In genomic region chr3:51671090-51672082, GRCh38 we compare ENCODE assay signal across 8 cellular contexts. TPM values are rescaled to one million over a fixed set of nuclear protein-coding genes. Genes with fewer than 3 reads are reported as not detected.
DNase-seq lines count a peak whose midpoint lies in the region; ATAC-seq and TF ChIP-seq lines count a peak whose summit lies in the region.

A gene with protein sequence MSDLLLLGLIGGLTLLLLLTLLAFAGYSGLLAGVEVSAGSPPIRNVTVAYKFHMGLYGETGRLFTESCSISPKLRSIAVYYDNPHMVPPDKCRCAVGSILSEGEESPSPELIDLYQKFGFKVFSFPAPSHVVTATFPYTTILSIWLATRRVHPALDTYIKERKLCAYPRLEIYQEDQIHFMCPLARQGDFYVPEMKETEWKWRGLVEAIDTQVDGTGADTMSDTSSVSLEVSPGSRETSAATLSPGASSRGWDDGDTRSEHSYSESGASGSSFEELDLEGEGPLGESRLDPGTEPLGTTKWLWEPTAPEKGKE (plus strand): TSS chr3:51671252. CDS start chr3:51674305, 3,053 bp downstream.

- in situ Hi-C loops in endometrial microvascular endothelial cells (cut with HindIII; ENCODE audit: inconsistent ontology term, low pct_unique_long_range_greater_than_20kb, low sequenced_read_pairs): no loop called here

- CTCF ChIA-PET in CD4-positive, alpha-beta T cell (lab: Charles Lee): interaction anchor here (0.9 to 7.5 kb wide), 6 partner anchors 10 to 1055 kb away, joined by 3 to 113 read pairs (median 10); partner anchors contain the start of gene DCAF1

- POLR2A ChIA-PET in CD4-positive, alpha-beta T cell (lab: Charles Lee): interaction anchor here (1.2 to 8.2 kb wide), 7 partner anchors 8 to 286 kb away, joined by 3 to 121 read pairs (median 7); partner anchors contain the start of genes DCAF1, MANF and RAD54L2

- 0 to 2% methylated on average over 68 to 89 of the region's 99 CpGs for WGBS in mesodermal cell (ENCODE audit: insufficient coverage in 2 of 2), 2 experiments

- H3K4me3 Mint-ChIP-seq in CD4-positive, alpha-beta T cell: peak within 1 kb of the TSS; percentile 94

- no peaks in the 10 kb centered on the region for H3K27me3 ChIP-seq in CD4-positive, alpha-beta T cell (ENCODE audit: control insufficient read depth, insufficient read depth, low read length)

- intact Hi-C loops in CD4-positive, alpha-beta T cell (cut with DNase I, micrococcal nuclease): loop anchor here (1.0 to 5.0 kb wide), 6 partner anchors 15 to 1304 kb away; partner anchors contain the start of genes C3orf18 (in 1 of the 2), DUSP7 (in 1 of the 2), HEMK1 (in 1 of the 2) and MANF (in 1 of the 2)

- H3K9me3 ChIP-seq in CD4-positive, alpha-beta T cell (ENCODE audit: control insufficient read depth, low read length): no peaks in the 10 kb centered on the region
- no peaks in the 10 kb centered on the region for H3K9me3 ChIP-seq in mesodermal cell (ENCODE audit: control insufficient read depth, low read length)

- TF ChIP-seq CTCF in CD4-positive, alpha-beta T cell (IDR thresholded peaks at IDR 0.05): no peak

- DNase-seq in CD4-positive, alpha-beta T cell: peak; percentile 88 to 97 (median 94)
- peak; percentile 74 for DNase-seq in NOMO-1 treated with dmso at 0.1 percent for 144 hours (lab: John Stamatoyannopoulos, UW; ENCODE audit: unreplicated experiment)
- DNase-seq in activated CD8-positive, alpha-beta memory T cell treated with anti-CD3 and anti-CD28 coated beads, Interleukin-2, amount 50 U/mL, for 1 hour (ENCODE audit: extremely low read depth): peak; percentile 82
- DNase-seq in stimulated activated CD8-positive, alpha-beta memory T cell treated with anti-CD3 and anti-CD28 coated beads, Interleukin-15, amount 100 ng/mL, for 4 hours (ENCODE audit: low read depth in 2 of 2): peak; percentile 78 to 83

- H3K36me3 ChIP-seq in mesodermal cell (ENCODE audit: control insufficient read depth, insufficient read depth, low read length): peaks cover 4% of the 10 kb centered on the region

- no peaks in the 10 kb centered on the region for H3K27me3 Mint-ChIP-seq in CD4-positive, alpha-beta T cell

- ATAC-seq in CD4-positive, alpha-beta T cell (ENCODE audit: poor library complexity): peak; percentile 75
- ATAC-seq in GM19324 (IDR thresholded peaks at IDR 0.05; ENCODE audit: low FRiP score, unreplicated experiment) (peak; percentile 88), HG03457 (IDR thresholded peaks at IDR 0.05; ENCODE audit: unreplicated experiment) (peak; percentile 58)

- H3K4me3 ChIP-seq in mesodermal cell (ENCODE audit: extremely low read depth, insufficient read depth, low read length, poor library complexity, severe bottlenecking): peak within 1 kb of the TSS; percentile 78

- H3K9me3 Mint-ChIP-seq in CD4-positive, alpha-beta T cell: no peaks in the 10 kb centered on the region

- peaks cover 37% of the 10 kb centered on the region for H3K36me3 Mint-ChIP-seq in CD4-positive, alpha-beta T cell (ENCODE audit: low read depth)

- peak within 1 kb of the TSS; percentile 83 for H3K27ac ChIP-seq in CD4-positive, alpha-beta T cell (ENCODE audit: low read depth, low read length)
- peak within 1 kb of the TSS; percentile 59 for H3K27ac ChIP-seq in mesodermal cell (ENCODE audit: low read depth, low read length, severe bottlenecking)

- H3K4me1 ChIP-seq in mesodermal cell (ENCODE audit: control insufficient read depth, insufficient read depth, low read length, poor library complexity, severe bottlenecking): peaks cover 18% of the 10 kb centered on the region

- H3K27ac Mint-ChIP-seq in CD4-positive, alpha-beta T cell: peak within 1 kb of the TSS; percentile 97

- H3K4me1 Mint-ChIP-seq in CD4-positive, alpha-beta T cell (ENCODE audit: low read depth): peaks cover 80% of the 10 kb centered on the region

RNA-seq across cellular contexts. Expression of the gene that starts here (rescaled TPM):
- 10 to 100 TPM; 24.9 to 25.9 TPM for total RNA-seq in CD4-positive, alpha-beta T cell
- total RNA-seq in endometrial microvascular endothelial cells (ENCODE audit: inconsistent ontology term): 70.0 TPM
- polyA plus RNA-seq in mesodermal cell (2013, experiment 1 of 2): 27.8 TPM
- 18.6 TPM for polyA plus RNA-seq in mesodermal cell (2013, experiment 2 of 2)

Comparison
In these comparisons a context has a peak if more than half of its experiments do, and no peak if none do; other contexts are left out.
1. Peak in every context shown above with its lines: DNase-seq, ATAC-seq, H3K4me3 ChIP-seq and H3K27ac ChIP-seq.